Comparison of ENCODE assay signal across 28 cellular contexts in the genomic region with DNA sequence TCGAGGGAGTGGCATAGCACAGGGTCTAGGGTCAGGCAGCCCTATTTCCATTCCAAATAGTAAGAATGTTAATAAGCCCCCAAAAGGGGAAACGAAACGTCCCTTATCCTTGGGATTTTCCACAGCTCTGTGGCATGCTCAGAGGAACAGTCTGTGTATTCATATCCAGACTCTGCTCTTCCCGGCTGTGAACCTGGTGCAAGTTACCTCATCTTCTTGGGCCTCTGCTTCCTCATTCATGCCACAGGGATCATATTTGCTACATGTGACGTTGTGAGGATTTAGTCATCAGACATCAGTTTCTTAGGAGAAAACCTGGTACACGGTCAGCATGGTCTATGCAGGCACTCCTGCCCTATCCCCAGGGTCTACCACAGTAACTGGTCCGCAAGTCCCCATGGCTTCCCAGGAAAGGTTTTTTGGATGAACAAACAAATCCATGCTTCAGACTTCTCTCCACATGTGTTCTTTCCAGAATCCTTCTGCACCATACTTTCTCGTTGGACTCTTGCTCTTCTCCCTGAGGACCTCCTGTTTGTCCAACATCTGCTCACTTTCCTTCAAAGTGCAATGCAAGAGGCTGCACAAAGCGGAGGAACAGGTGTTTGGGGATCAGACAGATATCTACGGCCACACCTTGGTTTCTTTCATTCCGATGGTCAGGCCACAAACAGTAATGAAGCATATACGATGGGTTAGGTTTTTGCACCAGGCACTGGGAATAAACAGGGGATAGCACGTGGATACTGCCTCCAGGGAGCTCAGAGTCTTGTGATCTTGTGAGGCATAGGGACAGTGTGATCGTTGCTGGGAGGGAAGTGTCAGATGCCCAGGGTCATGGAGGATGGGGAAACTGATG. TPM values are rescaled to one million over a fixed set of nuclear protein-coding genes. Genes with fewer than 3 reads are reported as not detected.
DNase-seq lines count a peak whose midpoint lies in the region; ATAC-seq, FAIRE-seq and TF ChIP-seq lines count a peak whose summit lies in the region.
"Had no signal": no experiment of that assay in that cellular context is flagged by ENCODE, and none has a peak within 500 bp of the region (broad histone marks: within the 10 kb centered on the region; RNA-seq: fewer than 3 reads in every experiment).

No MANE protein-coding gene starts in this region.

- H3K4me3 Mint-ChIP-seq in osteocyte (ENCODE audit: unreplicated experiment) = no peak overlapping the region
- H3K4me3 Mint-ChIP-seq: HFFc6; natural killer cell treated with Interleukin-12 subunit alpha and Interleukin-12 subunit beta and Interleukin-15 and Interleukin-18, amount 100 ng/mL, for 72 hours; T-cell had no signal

- TF ChIP-seq EP300 in HepG2 (IDR thresholded peaks at IDR 0.05; ENCODE audit: low read depth in 2 of 2, low read length in 2 of 2) (no peak), HepG2 (CRISPR knock-in tag; IDR thresholded peaks at IDR 0.05; ENCODE audit: borderline replicate concordance) (no peak), esophagus muscularis mucosa (IDR thresholded peaks at IDR 0.05) (no peak)

- no peaks in the 10 kb centered on the region for H3K9me3 Mint-ChIP-seq in osteocyte (ENCODE audit: unreplicated experiment)
- H3K9me3 Mint-ChIP-seq: activated T-helper 2 cell treated with anti-CD3 and anti-CD28 coated beads, Interferon-gamma antibody, Interleukin-2, Interleukin-4, amounts not matched to agents 10 μg/mL and 5 μg/mL and 100 μg/mL, durations not matched to agents 14 hours and 24 hours and 36 hours; natural killer cell treated with Interleukin-12 subunit alpha and Interleukin-12 subunit beta and Interleukin-15 and Interleukin-18, amount 100 ng/mL, for 72 hours; T-cell had no signal

- H4K20me1 ChIP-seq in HepG2 (ENCODE audit: insufficient read depth, low read length) (no peaks in the 10 kb centered on the region), PC-9 (ENCODE audit: insufficient read depth) (no peaks in the 10 kb centered on the region)

- POLR2A ChIA-PET in HepG2 (lab: Yijun Ruan, JAX) (no interaction called here), PC-9 (lab: Charles Lee; ENCODE audit: unreplicated experiment) (no interaction called here)

- 41% methylated on average over 14 of the region's 14 CpGs for WGBS in HepG2 (ENCODE audit: low lambda C conversion rate)
- 73% methylated on average over 11 of the region's 14 CpGs for WGBS in right lobe of liver (ENCODE audit: insufficient coverage, low coverage, low lambda C conversion rate, missing lambda C conversion rate)
- WGBS in esophagus muscularis mucosa = 78% methylated on average over 14 of the region's 14 CpGs

- H3K27ac ChIP-seq in HepG2 (ENCODE audit: extremely low read length, insufficient read depth, low read length) (no peak overlapping the region), right lobe of liver (no peak overlapping the region), esophagus muscularis mucosa (replicated peaks in 1 of 4) (peak overlapping the region; percentile 80 to 90 (median 89)), vagina (peak overlapping the region; percentile 85), PC-9 (no peak overlapping the region)
- H3K27ac ChIP-seq: spleen had no signal

- BruUV-seq in HepG2 (replicated peaks; lab: Mats Ljungman, UMichigan) (no TSS peak), PC-9 (replicated peaks; lab: Mats Ljungman, UMichigan) (no TSS peak)

- H3K4me2 ChIP-seq in HepG2 (ENCODE audit: low read depth, low read length) (no peak overlapping the region), PC-9 (no peak overlapping the region)

- H3K4me1 ChIP-seq in HepG2 (ENCODE audit: insufficient read depth, low read length) (peaks cover 27% of the 10 kb centered on the region), right lobe of liver (peaks cover 0 to 5% (median 3%) of the 10 kb centered on the region in 4 donors), esophagus muscularis mucosa (peaks cover 30 to 64% (median 59%) of the 10 kb centered on the region in 4 donors), vagina (peaks cover 39% of the 10 kb centered on the region), PC-9 (replicated peaks; ENCODE audit: insufficient read depth) (peaks cover 23% of the 10 kb centered on the region)
- H3K4me1 ChIP-seq: BE2C, breast epithelium, Caco-2, spleen had no signal

- ATAC-seq in HepG2 = peak; percentile 47
- no peak for ATAC-seq in right lobe of liver
- no peak for ATAC-seq in GM19351 (IDR thresholded peaks at IDR 0.05; ENCODE audit: unreplicated experiment)
- ATAC-seq: left colon; natural killer cell treated with Interleukin-12 subunit alpha and Interleukin-12 subunit beta and Interleukin-15 and Interleukin-18, amount 100 ng/mL, for 72 hours; T-cell had no signal

- H3K79me2 ChIP-seq in HepG2 (ENCODE audit: insufficient read depth, low read length) (no peaks in the 10 kb centered on the region), PC-9 (ENCODE audit: low read depth) (no peaks in the 10 kb centered on the region)

- H3K9ac ChIP-seq in HepG2 (ENCODE audit: insufficient read depth, low read depth, low read length) = no peak overlapping the region

- in situ Hi-C loops in HepG2 (cut with HindIII; ENCODE audit: extremely low pct_ligation_motif_present, low pct_unique_long_range_greater_than_20kb) = no loop called here

- intact Hi-C loops in HepG2 (cut with micrococcal nuclease; ENCODE audit: unreplicated experiment) = no loop called here
- intact Hi-C loops in right lobe of liver (cut with DNase I) = no loop called here
- intact Hi-C loops in esophagus muscularis mucosa (cut with DNase I) = no loop called here
- intact Hi-C loops in vagina (cut with DNase I) = no loop called here
- intact Hi-C loops in PC-9 (cut with micrococcal nuclease; ENCODE audit: unreplicated experiment) = no loop called here

- peaks cover 55% of the 10 kb centered on the region for H3K4me1 Mint-ChIP-seq in osteocyte (ENCODE audit: unreplicated experiment)
- H3K4me1 Mint-ChIP-seq: T-cell had no signal

- DNase-seq in HepG2 (ENCODE audit: low spot score) = no peak
- DNase-seq in right lobe of liver = no peak
- no peak for DNase-seq in esophagus muscularis mucosa (ENCODE audit: extremely low spot score)
- DNase-seq in osteocyte (ENCODE audit: extremely low spot score, unreplicated experiment) = no peak
- DNase-seq in vagina (ENCODE audit: extremely low spot score in 2 of 2) = peak; percentile 85 to 91
- DNase-seq in NCI-H524 treated with DMSO at 0.1 percent for 48 hours (lab: John Stamatoyannopoulos, UW) = no peak
- DNase-seq in PC-9 = no peak
- DNase-seq: activated CD4-positive, alpha-beta T cell treated with anti-CD3 and anti-CD28 coated beads, Interleukin-2, amount 50 U/mL, for 1 hour; BE2C; Caco-2; HFFc6; NCI-H69; spleen; stimulated activated CD4-positive, alpha-beta T cell treated with anti-CD3 and anti-CD28 coated beads, Interleukin-4, amount 100 ng/mL, for 24 hours; T-cell had no signal

- H3K4me3 ChIP-seq in HepG2 (replicated peaks in 1 of 3; ENCODE audit: insufficient read depth in 1 of 3, low read depth in 2 of 3, low read length in 3 of 3) (no peak overlapping the region), right lobe of liver (no peak overlapping the region), esophagus muscularis mucosa (no peak overlapping the region), vagina (no peak overlapping the region), PC-9 (no peak overlapping the region)
- H3K4me3 ChIP-seq: dorsolateral prefrontal cortex, spleen had no signal

- H3K27me3 Mint-ChIP-seq in osteocyte (ENCODE audit: unreplicated experiment) = no peaks in the 10 kb centered on the region

- peaks cover 8% of the 10 kb centered on the region for H3F3A ChIP-seq in PC-9 (ENCODE audit: insufficient read depth, low read depth)

- TF ChIP-seq CTCF in HepG2 (CRISPR knock-in tag; IDR thresholded peaks at IDR 0.05) (no peak), right lobe of liver (IDR thresholded peaks at IDR 0.05) (no peak), esophagus muscularis mucosa (IDR thresholded peaks at IDR 0.05) (no peak), osteocyte (IDR thresholded peaks at IDR 0.05) (no peak), vagina (IDR thresholded peaks at IDR 0.05) (no peak), PC-9 (conservative IDR thresholded peaks at IDR 0.05) (no peak)

- H3K9me3 ChIP-seq in HepG2 (ENCODE audit: low read length) (no peaks in the 10 kb centered on the region), right lobe of liver (no peaks in the 10 kb centered on the region), esophagus muscularis mucosa (no peaks in the 10 kb centered on the region), vagina (no peaks in the 10 kb centered on the region), PC-9 (ENCODE audit: insufficient read depth, low read depth) (no peaks in the 10 kb centered on the region)
- H3K9me3 ChIP-seq: BE2C, breast epithelium, Caco-2, spleen had no signal

- H2AFZ ChIP-seq in HepG2 (ENCODE audit: low read length) (no peak overlapping the region), PC-9 (no peak overlapping the region)

- H3K27ac Mint-ChIP-seq in osteocyte (ENCODE audit: unreplicated experiment) = peak overlapping the region; percentile 85
- H3K27ac Mint-ChIP-seq: activated T-helper 2 cell treated with anti-CD3 and anti-CD28 coated beads, Interferon-gamma antibody, Interleukin-2, Interleukin-4, amounts not matched to agents 10 μg/mL and 5 μg/mL and 100 μg/mL, durations not matched to agents 14 hours and 24 hours and 36 hours; HFFc6; natural killer cell treated with Interleukin-12 subunit alpha and Interleukin-12 subunit beta and Interleukin-15 and Interleukin-18, amount 100 ng/mL, for 72 hours; T-cell had no signal

- no peaks in the 10 kb centered on the region for H3K9me2 ChIP-seq in PC-9 (ENCODE audit: insufficient read depth)

- H3K36me3 ChIP-seq in HepG2 (replicated peaks in 1 of 2; ENCODE audit: control insufficient read depth in 1 of 2, insufficient read depth in 2 of 2, low read length in 2 of 2) (no peaks in the 10 kb centered on the region), right lobe of liver (no peaks in the 10 kb centered on the region), esophagus muscularis mucosa (no peaks in the 10 kb centered on the region), vagina (no peaks in the 10 kb centered on the region), PC-9 (ENCODE audit: low read depth) (no peaks in the 10 kb centered on the region)
- H3K36me3 ChIP-seq: BE2C, breast epithelium, spleen had no signal

- H3K27me3 ChIP-seq in HepG2 (ENCODE audit: control insufficient read depth in 1 of 2, insufficient read depth in 2 of 2, low read length in 2 of 2) (no peaks in the 10 kb centered on the region; a peak in 1 of 5 replicates), right lobe of liver (no peaks in the 10 kb centered on the region), esophagus muscularis mucosa (no peaks in the 10 kb centered on the region), vagina (no peaks in the 10 kb centered on the region), PC-9 (ENCODE audit: insufficient read depth, low read depth) (no peaks in the 10 kb centered on the region)
- H3K27me3 ChIP-seq: BE2C, breast epithelium had no signal

- CTCF ChIA-PET in HepG2 (lab: Yijun Ruan, JAX; ENCODE audit: low intra/inter-chr PET ratio, low total read pairs) = no interaction called here
- CTCF ChIA-PET in PC-9 (lab: Charles Lee) = no interaction called here

- TF ChIP-seq POLR2A in HepG2 (IDR thresholded peaks at IDR 0.05; ENCODE audit: insufficient read depth in 1 of 2, low read depth in 2 of 2, low read length in 2 of 2) = no peak
- no peak for TF ChIP-seq POLR2A in right lobe of liver (IDR thresholded peaks at IDR 0.05)
- no peak for TF ChIP-seq POLR2A in esophagus muscularis mucosa (IDR thresholded peaks at IDR 0.05; ENCODE audit: low read depth)
- TF ChIP-seq POLR2A in vagina (IDR thresholded peaks at IDR 0.05) = no peak

- no peak for TF ChIP-seq RAD21 in HepG2 (CRISPR knock-in tag; IDR thresholded peaks at IDR 0.05)

- FAIRE-seq in HepG2 (lab: Jason Lieb, UNC) = no peak
- FAIRE-seq: A204.1, urothelium cell line had no signal

- no peaks in the 10 kb centered on the region for H3K36me3 Mint-ChIP-seq in osteocyte (ENCODE audit: unreplicated experiment)
- H3K36me3 Mint-ChIP-seq: natural killer cell treated with Interleukin-12 subunit alpha and Interleukin-12 subunit beta and Interleukin-15 and Interleukin-18, amount 100 ng/mL, for 72 hours; T-cell had no signal

RNA-seq across cellular contexts. Expression of a gene that starts 17.7 kb away (rescaled TPM):
- total RNA-seq in HepG2 (2016; rRNA removed; fragmentation: Illumina TruSeq; extraction: Trizol) = 1.4 and 1.9 TPM in 2 replicates
- 0.35 and 0.51 TPM in 2 replicates for total RNA-seq in HepG2 (2016; cell fraction: cytosol; rRNA removed; fragmentation: Illumina TruSeq; extraction: Trizol; ENCODE audit: low read depth)
- 2.0 and 2.3 TPM in 2 replicates for total RNA-seq in HepG2 (2016; cell fraction: insoluble cytoplasmic fraction; rRNA removed; fragmentation: Illumina TruSeq; extraction: Trizol)
- 0.76 and 1.8 TPM in 2 replicates for total RNA-seq in HepG2 (2016; cell fraction: membrane; rRNA removed; fragmentation: Illumina TruSeq; extraction: Trizol)
- 0.97 and 2.6 TPM in 2 replicates for total RNA-seq in HepG2 (2016; cell fraction: nucleus; rRNA removed; fragmentation: Illumina TruSeq; extraction: Trizol)
- polyA plus RNA-seq in HepG2 (2011; rRNA removed) = 0.21 and 0.65 TPM in 2 replicates
- polyA plus RNA-seq in HepG2 (2011; cell fraction: cytosol; rRNA removed) = 0.36 and 0.62 TPM in 2 replicates
- 0.14 and 0.48 TPM in 2 replicates for polyA plus RNA-seq in HepG2 (2011; cell fraction: nucleus; rRNA removed)
- 0.12 and 1.0 TPM in 2 replicates for polyA plus RNA-seq in HepG2 (2012)
- polyA plus RNA-seq in HepG2 (2016; cell fraction: cytosol; fragmentation: Illumina TruSeq; extraction: Trizol; ENCODE audit: low read depth) = 0.17 and 0.26 TPM in 2 replicates
- 1.7 and 1.8 TPM in 2 replicates for polyA plus RNA-seq in HepG2 (2016; cell fraction: insoluble cytoplasmic fraction; fragmentation: Illumina TruSeq; extraction: Trizol; ENCODE audit: low read depth)
- polyA plus RNA-seq in HepG2 (2016; cell fraction: membrane; fragmentation: Illumina TruSeq; extraction: Trizol; ENCODE audit: low read depth) = 0.53 and 0.62 TPM in 2 replicates
- polyA plus RNA-seq in HepG2 (2016; cell fraction: nucleus; fragmentation: Illumina TruSeq; extraction: Trizol; ENCODE audit: insufficient read depth, low read depth) = 0.96 and 1.2 TPM in 2 replicates
- polyA minus RNA-seq in HepG2 (2011; rRNA and poly(A)+ RNA removed; ENCODE audit: low replicate concordance) = 5.2 and 791 TPM in 2 replicates
- 0.26 and 0.49 TPM in 2 replicates for polyA minus RNA-seq in HepG2 (2011; cell fraction: cytosol; rRNA and poly(A)+ RNA removed)
- 0.75 and 2.2 TPM in 2 replicates for polyA minus RNA-seq in HepG2 (2011; cell fraction: nucleus; rRNA and poly(A)+ RNA removed)
- total RNA-seq in right lobe of liver = 1 to 10 TPM in 1 of 6 experiments, under 1 TPM in 5; 0.12 to 2.4 (median 0.63) TPM
- 10 to 100 TPM in 3 of 4 donors, 1 to 10 TPM in 1; 9.1 to 16.6 (median 14.6) TPM for total RNA-seq in esophagus muscularis mucosa
- 2.0 and 3.2 TPM in 2 replicates for total RNA-seq in osteocyte
- 2.9 TPM for total RNA-seq in vagina
- total RNA-seq in PC-9 (2021) = 3.2 and 3.9 TPM in 2 replicates
- total RNA-seq: activated T-helper 2 cell treated with anti-CD3 and anti-CD28 coated beads, Interferon-gamma antibody, Interleukin-2, Interleukin-4, amounts not matched to agents 10 μg/mL and 5 μg/mL and 100 μg/mL, durations not matched to agents 14 hours and 24 hours and 36 hours; Caco-2; glomerular endothelial cell; HFFc6; LHCN-M2; natural killer cell treated with Interleukin-12 subunit alpha and Interleukin-12 subunit beta and Interleukin-15 and Interleukin-18, amount 100 ng/mL, for 72 hours; T-cell had no signal

RNA-seq across cellular contexts. Expression of a gene that starts 21.5 kb away (rescaled TPM):
- not detected in 2 replicates for total RNA-seq in HepG2 (2016; rRNA removed; fragmentation: Illumina TruSeq; extraction: Trizol)
- total RNA-seq in HepG2 (2016; cell fraction: cytosol; rRNA removed; fragmentation: Illumina TruSeq; extraction: Trizol; ENCODE audit: low read depth) = not detected in 2 replicates
- not detected in 2 replicates for total RNA-seq in HepG2 (2016; cell fraction: insoluble cytoplasmic fraction; rRNA removed; fragmentation: Illumina TruSeq; extraction: Trizol)
- total RNA-seq in HepG2 (2016; cell fraction: membrane; rRNA removed; fragmentation: Illumina TruSeq; extraction: Trizol) = not detected in 2 replicates
- not detected in 2 replicates for total RNA-seq in HepG2 (2016; cell fraction: nucleus; rRNA removed; fragmentation: Illumina TruSeq; extraction: Trizol)
- not detected in 2 replicates for polyA plus RNA-seq in HepG2 (2011; rRNA removed)
- not detected in 2 replicates for polyA plus RNA-seq in HepG2 (2011; cell fraction: cytosol; rRNA removed)
- polyA plus RNA-seq in HepG2 (2011; cell fraction: nucleus; rRNA removed) = not detected in 2 replicates
- not detected in 2 replicates for polyA plus RNA-seq in HepG2 (2012)
- not detected in 2 replicates for polyA plus RNA-seq in HepG2 (2016; cell fraction: cytosol; fragmentation: Illumina TruSeq; extraction: Trizol; ENCODE audit: low read depth)
- not detected in 2 replicates for polyA plus RNA-seq in HepG2 (2016; cell fraction: insoluble cytoplasmic fraction; fragmentation: Illumina TruSeq; extraction: Trizol; ENCODE audit: low read depth)
- not detected in 2 replicates for polyA plus RNA-seq in HepG2 (2016; cell fraction: membrane; fragmentation: Illumina TruSeq; extraction: Trizol; ENCODE audit: low read depth)
- not detected in 2 replicates for polyA plus RNA-seq in HepG2 (2016; cell fraction: nucleus; fragmentation: Illumina TruSeq; extraction: Trizol; ENCODE audit: insufficient read depth, low read depth)
- 1.4 TPM in 1 of 2 replicates, not detected in the other for polyA minus RNA-seq in HepG2 (2011; rRNA and poly(A)+ RNA removed; ENCODE audit: low replicate concordance)
- not detected in 2 replicates for polyA minus RNA-seq in HepG2 (2011; cell fraction: cytosol; rRNA and poly(A)+ RNA removed)
- not detected in 2 replicates for polyA minus RNA-seq in HepG2 (2011; cell fraction: nucleus; rRNA and poly(A)+ RNA removed)
- total RNA-seq in right lobe of liver = not detected
- total RNA-seq in esophagus muscularis mucosa = not detected
- not detected in 2 replicates for total RNA-seq in osteocyte
- not detected for total RNA-seq in vagina
- total RNA-seq in PC-9 (2021) = not detected in 2 replicates
- total RNA-seq: activated T-helper 2 cell treated with anti-CD3 and anti-CD28 coated beads, Interferon-gamma antibody, Interleukin-2, Interleukin-4, amounts not matched to agents 10 μg/mL and 5 μg/mL and 100 μg/mL, durations not matched to agents 14 hours and 24 hours and 36 hours; breast epithelium; Caco-2; epithelial cell of proximal tubule; glomerular endothelial cell; HFFc6; HT1080; left colon; LHCN-M2; natural killer cell treated with Interleukin-12 subunit alpha and Interleukin-12 subunit beta and Interleukin-15 and Interleukin-18, amount 100 ng/mL, for 72 hours; spleen; subcutaneous adipose tissue; T-cell had no signal
- polyA plus RNA-seq: spleen had no signal

RNA-seq across cellular contexts. Expression of a gene that starts 52.0 kb away (rescaled TPM):
- total RNA-seq in HepG2 (2016; rRNA removed; fragmentation: Illumina TruSeq; extraction: Trizol) = not detected in 2 replicates
- total RNA-seq in HepG2 (2016; cell fraction: cytosol; rRNA removed; fragmentation: Illumina TruSeq; extraction: Trizol; ENCODE audit: low read depth) = not detected in 2 replicates
- total RNA-seq in HepG2 (2016; cell fraction: insoluble cytoplasmic fraction; rRNA removed; fragmentation: Illumina TruSeq; extraction: Trizol) = not detected in 2 replicates
- total RNA-seq in HepG2 (2016; cell fraction: membrane; rRNA removed; fragmentation: Illumina TruSeq; extraction: Trizol) = not detected in 2 replicates
- total RNA-seq in HepG2 (2016; cell fraction: nucleus; rRNA removed; fragmentation: Illumina TruSeq; extraction: Trizol) = not detected in 2 replicates
- not detected in 2 replicates for polyA plus RNA-seq in HepG2 (2011; rRNA removed)
- not detected in 2 replicates for polyA plus RNA-seq in HepG2 (2011; cell fraction: cytosol; rRNA removed)
- not detected in 2 replicates for polyA plus RNA-seq in HepG2 (2011; cell fraction: nucleus; rRNA removed)
- polyA plus RNA-seq in HepG2 (2012) = not detected in 2 replicates
- polyA plus RNA-seq in HepG2 (2016; cell fraction: cytosol; fragmentation: Illumina TruSeq; extraction: Trizol; ENCODE audit: low read depth) = not detected in 2 replicates
- not detected in 2 replicates for polyA plus RNA-seq in HepG2 (2016; cell fraction: insoluble cytoplasmic fraction; fragmentation: Illumina TruSeq; extraction: Trizol; ENCODE audit: low read depth)
- polyA plus RNA-seq in HepG2 (2016; cell fraction: membrane; fragmentation: Illumina TruSeq; extraction: Trizol; ENCODE audit: low read depth) = not detected in 2 replicates
- polyA plus RNA-seq in HepG2 (2016; cell fraction: nucleus; fragmentation: Illumina TruSeq; extraction: Trizol; ENCODE audit: insufficient read depth, low read depth) = not detected in 2 replicates
- polyA minus RNA-seq in HepG2 (2011; rRNA and poly(A)+ RNA removed; ENCODE audit: low replicate concordance) = 2.9 TPM in 1 of 2 replicates, not detected in the other
- not detected in 2 replicates for polyA minus RNA-seq in HepG2 (2011; cell fraction: cytosol; rRNA and poly(A)+ RNA removed)
- not detected in 2 replicates for polyA minus RNA-seq in HepG2 (2011; cell fraction: nucleus; rRNA and poly(A)+ RNA removed)
- not detected for total RNA-seq in right lobe of liver
- not detected for total RNA-seq in esophagus muscularis mucosa
- not detected in 2 replicates for total RNA-seq in osteocyte
- total RNA-seq in vagina = not detected
- not detected in 2 replicates for total RNA-seq in PC-9 (2021)
- total RNA-seq: activated T-helper 2 cell treated with anti-CD3 and anti-CD28 coated beads, Interferon-gamma antibody, Interleukin-2, Interleukin-4, amounts not matched to agents 10 μg/mL and 5 μg/mL and 100 μg/mL, durations not matched to agents 14 hours and 24 hours and 36 hours; breast epithelium; Caco-2; epithelial cell of proximal tubule; glomerular endothelial cell; HFFc6; HT1080; LHCN-M2; natural killer cell treated with Interleukin-12 subunit alpha and Interleukin-12 subunit beta and Interleukin-15 and Interleukin-18, amount 100 ng/mL, for 72 hours; spleen; subcutaneous adipose tissue; T-cell had no signal

Comparison
In these comparisons a context has a peak if more than half of its experiments do, and no peak if none do; other contexts are left out.
1. DNase-seq: peak in vagina (2 of 2); none in HepG2 (single experiment), right lobe of liver (0 of 3), esophagus muscularis mucosa (single experiment), osteocyte (single experiment), NCI-H524 treated with DMSO at 0.1 percent for 48 hours (single experiment) and PC-9 (0 of 2).
2. H3K27ac ChIP-seq: peak in esophagus muscularis mucosa (4 of 4) and vagina (single experiment); none in HepG2 (single experiment), right lobe of liver (0 of 3) and PC-9 (single experiment).